Comparison of ENCODE assay signal across 20 cellular contexts in genomic region chr13:112954488-112955270, GRCh38. TPM values are rescaled to one million over a fixed set of nuclear protein-coding genes. Genes with fewer than 3 reads are reported as not detected.
DNase-seq lines count a peak whose midpoint lies in the region; ATAC-seq and TF ChIP-seq lines count a peak whose summit lies in the region.
"Had no signal": no experiment of that assay in that cellular context is flagged by ENCODE, and none has a peak within 500 bp of the region (broad histone marks: within the 10 kb centered on the region; RNA-seq: fewer than 3 reads in every experiment).

No MANE protein-coding gene starts in this region.

- no peak overlapping the region for H3K27ac ChIP-seq in spleen
- H3K27ac ChIP-seq in foreskin keratinocyte = no peak overlapping the region

- H3K4me3 ChIP-seq in spleen = no peak overlapping the region
- H3K4me3 ChIP-seq: HAP-1 had no signal

- DNase-seq in NCI-H1417 (lab: John Stamatoyannopoulos, UW) (peak in 2 of 3 experiments; percentile 34 to 51), NCI-H1417 treated with DMSO at 0.1 percent for 48 hours (lab: John Stamatoyannopoulos, UW) (no peak), NCI-H146 treated with DMSO at 0.1 percent for 48 hours (lab: John Stamatoyannopoulos, UW; ENCODE audit: unreplicated experiment) (peak; percentile 29), left colon (peak in 1 of 2 donors; percentile 21), spleen (peak; percentile 44), foreskin keratinocyte (no peak), UCSD-AML1 (lab: John Stamatoyannopoulos, UW; ENCODE audit: unreplicated experiment) (no peak)
- DNase-seq: 8988T; BE2C; CD4-positive, alpha-beta T cell; DND-41; KBM-7; MV-4-11; NCI-H1436 treated with DMSO at 0.1 percent for 48 hours; NCI-H446; PC-3; SK-N-SH; T-cell had no signal

- intact Hi-C loops in left colon (cut with DNase I, micrococcal nuclease) (no loop called here), spleen (cut with DNase I; ENCODE audit: low total_unique reads) (no loop called here)

- no peaks in the 10 kb centered on the region for H3K36me3 ChIP-seq in spleen
- H3K36me3 ChIP-seq: BE2C, HAP-1 had no signal

- 79 to 87% (median 84%) methylated on average over 12 to 13 of the region's 13 CpGs for WGBS in spleen, 5 donors

- ATAC-seq in left colon (peak; percentile 56), foreskin keratinocyte (no peak), HG03045 (IDR thresholded peaks at IDR 0.05; ENCODE audit: unreplicated experiment) (no peak)
- ATAC-seq: PC-3, T-cell had no signal

- H3K4me1 ChIP-seq in spleen (no peaks in the 10 kb centered on the region), foreskin keratinocyte (no peaks in the 10 kb centered on the region)
- H3K4me1 ChIP-seq: BE2C, HAP-1 had no signal

- TF ChIP-seq CTCF in spleen (IDR thresholded peaks at IDR 0.05 in 8 of 11, conservative IDR thresholded peaks at IDR 0.05 in 3 of 11) = no peak
- no peak for TF ChIP-seq CTCF in foreskin keratinocyte (conservative IDR thresholded peaks at IDR 0.05)

- H3K27me3 ChIP-seq in spleen (replicated peaks in 1 of 7) = peaks cover 0 to 10% (median 0%) of the 10 kb centered on the region in 7 donors
- peaks cover 38% of the 10 kb centered on the region for H3K27me3 ChIP-seq in foreskin keratinocyte
- H3K27me3 ChIP-seq: BE2C had no signal

- no peaks in the 10 kb centered on the region for H3K9me3 ChIP-seq in spleen
- H3K9me3 ChIP-seq: BE2C, HAP-1, SK-N-SH had no signal

- no peak for TF ChIP-seq POLR2A in spleen (IDR thresholded peaks at IDR 0.05)

RNA-seq across cellular contexts. Expression of gene MCF2L, which starts 14.3 kb away (rescaled TPM):
- total RNA-seq in left colon = 100 to 1,000 TPM in 1 of 2 donors, 10 to 100 TPM in 1; 86.9 to 101 TPM
- 10 to 100 TPM in 6 of 7 donors, 1 to 10 TPM in 1; 6.6 to 21.4 (median 16.5) TPM for total RNA-seq in spleen
- 1 to 10 TPM; 4.3 to 9.0 (median 4.7) TPM for polyA plus RNA-seq in spleen
- 0.07 TPM in 1 of 2 replicates, not detected in the other for total RNA-seq in foreskin keratinocyte
- polyA plus RNA-seq in foreskin keratinocyte = 0.06 TPM in 1 of 2 replicates, not detected in the other

Comparison
In these comparisons a context has a peak if more than half of its experiments do, and no peak if none do; other contexts are left out.
1. DNase-seq: peak in NCI-H1417 (2 of 3), NCI-H146 treated with DMSO at 0.1 percent for 48 hours (single experiment) and spleen (single experiment); none in NCI-H1417 treated with DMSO at 0.1 percent for 48 hours (single experiment), foreskin keratinocyte (0 of 2) and UCSD-AML1 (single experiment).